In genomic region chr4:4302416-4302815, GRCh38 we compare ENCODE assay signal across 12 cellular contexts.
"Had no signal": no experiment of that assay in that cellular context is flagged by ENCODE, and none has a peak within 500 bp of the region (broad histone marks: within the 10 kb centered on the region; RNA-seq: fewer than 3 reads in every experiment).

No MANE protein-coding gene starts in this region.

- H3K9me3 ChIP-seq: body of pancreas, esophagus squamous epithelium, left lung, thyroid gland had no signal

- H3K4me1 ChIP-seq: body of pancreas, esophagus squamous epithelium, left lung, thyroid gland had no signal

- H3K4me1 Mint-ChIP-seq: activated CD4-positive, alpha-beta memory T cell treated with anti-CD3 and anti-CD28 coated beads, Interleukin-2, amount 10 ng/mL, durations not matched to agents 7 days and 5 days; activated naive CD4-positive, alpha-beta T cell treated with anti-CD3 and anti-CD28 coated beads, Interleukin-2, amount 10 ng/mL, durations not matched to agents 7 days and 5 days had no signal

- H3K27ac ChIP-seq: body of pancreas, esophagus squamous epithelium, left lung, skin epidermis, thyroid gland had no signal

- ATAC-seq: activated T-helper 17 cell treated with anti-CD3 and anti-CD28 coated beads, Interleukin-2, amount 50 U/mL, for 72 hours; body of pancreas; left lung had no signal

- H3K4me3 ChIP-seq: body of pancreas, esophagus squamous epithelium, left lung, skin epidermis, thyroid gland had no signal

- H3K27me3 Mint-ChIP-seq: activated CD4-positive, alpha-beta memory T cell treated with anti-CD3 and anti-CD28 coated beads, Interleukin-2, amount 10 ng/mL, durations not matched to agents 7 days and 5 days; activated naive CD4-positive, alpha-beta T cell treated with anti-CD3 and anti-CD28 coated beads, Interleukin-2, amount 10 ng/mL, durations not matched to agents 7 days and 5 days; activated T-helper 17 cell treated with anti-CD3 and anti-CD28 coated beads, Interleukin-2, amount 50 U/mL, for 72 hours had no signal

- H3K4me3 Mint-ChIP-seq: activated CD4-positive, alpha-beta memory T cell treated with anti-CD3 and anti-CD28 coated beads, Interleukin-2, amount 10 ng/mL, durations not matched to agents 7 days and 5 days; activated naive CD4-positive, alpha-beta T cell treated with anti-CD3 and anti-CD28 coated beads, Interleukin-2, amount 10 ng/mL, durations not matched to agents 7 days and 5 days; activated T-helper 17 cell treated with anti-CD3 and anti-CD28 coated beads, Interleukin-2, amount 50 U/mL, for 72 hours had no signal

- DNase-seq: activated CD4-positive, alpha-beta memory T cell treated with anti-CD3 and anti-CD28 coated beads, Interleukin-2, amount 10 ng/mL, durations not matched to agents 7 days and 5 days; activated naive CD4-positive, alpha-beta T cell treated with anti-CD3 and anti-CD28 coated beads, Interleukin-2, amount 10 ng/mL, durations not matched to agents 7 days and 5 days; body of pancreas; esophagus squamous epithelium; foreskin fibroblast; left lung; mesendoderm; retina; T1000; thyroid gland had no signal

- H3K9me3 Mint-ChIP-seq: activated CD4-positive, alpha-beta memory T cell treated with anti-CD3 and anti-CD28 coated beads, Interleukin-2, amount 10 ng/mL, durations not matched to agents 7 days and 5 days; activated naive CD4-positive, alpha-beta T cell treated with anti-CD3 and anti-CD28 coated beads, Interleukin-2, amount 10 ng/mL, durations not matched to agents 7 days and 5 days; activated T-helper 17 cell treated with anti-CD3 and anti-CD28 coated beads, Interleukin-2, amount 50 U/mL, for 72 hours had no signal

- H3K27me3 ChIP-seq: body of pancreas, esophagus squamous epithelium, left lung, thyroid gland had no signal

- H3K27ac Mint-ChIP-seq: activated CD4-positive, alpha-beta memory T cell treated with anti-CD3 and anti-CD28 coated beads, Interleukin-2, amount 10 ng/mL, durations not matched to agents 7 days and 5 days; activated naive CD4-positive, alpha-beta T cell treated with anti-CD3 and anti-CD28 coated beads, Interleukin-2, amount 10 ng/mL, durations not matched to agents 7 days and 5 days; activated T-helper 17 cell treated with anti-CD3 and anti-CD28 coated beads, Interleukin-2, amount 50 U/mL, for 72 hours had no signal
